ENCODE assay signal across 8 cellular contexts in the genomic region with DNA sequence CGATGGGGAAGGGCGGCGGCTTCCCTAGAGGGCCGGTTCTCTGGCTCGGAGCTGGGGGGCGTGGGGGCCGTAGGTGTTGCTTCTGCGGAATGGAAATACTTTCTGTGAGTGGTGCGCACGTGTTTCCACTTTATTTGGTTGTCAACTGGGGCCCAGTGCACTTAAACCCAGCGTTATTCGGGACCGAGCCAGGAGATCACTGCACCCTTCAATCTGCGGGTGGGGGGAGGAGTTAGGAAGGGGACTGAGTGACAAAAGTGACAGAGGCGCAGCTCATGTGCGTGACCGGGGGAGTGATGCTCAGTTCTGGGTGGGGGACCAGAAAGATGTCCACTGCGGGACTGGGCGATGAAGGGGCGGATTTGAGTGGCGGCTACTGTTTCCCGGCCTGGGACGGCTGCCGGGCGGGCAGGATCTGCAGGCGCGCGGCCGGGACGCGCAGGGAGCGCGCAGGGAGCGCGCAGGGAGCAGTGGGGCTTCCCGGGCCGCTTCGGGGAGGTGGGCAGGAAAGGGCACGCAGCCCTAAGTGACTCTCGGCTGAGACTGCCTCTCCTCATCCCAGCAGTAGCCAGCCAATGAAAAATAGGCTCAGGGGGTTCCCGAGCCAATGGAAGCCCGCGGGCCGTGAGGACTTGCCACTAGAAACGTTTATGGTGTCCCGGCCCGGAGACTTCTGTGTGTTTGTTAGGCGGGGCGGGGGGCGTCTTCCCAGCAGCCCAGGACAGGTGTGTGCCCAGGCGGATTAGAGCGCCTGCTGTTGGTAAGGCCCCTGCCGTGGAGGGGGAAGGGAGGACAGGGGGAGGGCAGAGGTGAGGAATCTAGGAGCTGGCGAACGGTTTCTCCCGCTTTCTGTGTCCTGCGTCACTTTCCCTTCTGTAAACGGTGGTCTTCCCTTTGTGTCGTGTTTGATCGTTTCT. TPM values are rescaled to one million over a fixed set of nuclear protein-coding genes. Genes with fewer than 3 reads are reported as not detected.
DNase-seq lines count a peak whose midpoint lies in the region; ATAC-seq and TF ChIP-seq lines count a peak whose summit lies in the region.

No MANE protein-coding gene starts in this region.

- no peaks in the 10 kb centered on the region for H3K4me1 ChIP-seq in endocrine pancreas (ENCODE audit: control insufficient read depth, insufficient read depth, low read length)
- peaks cover 44% of the 10 kb centered on the region for H3K4me1 ChIP-seq in mononuclear cell (ENCODE audit: insufficient read depth, low read length)

- TF ChIP-seq CTCF in GM12875 (IDR thresholded peaks at IDR 0.05; ENCODE audit: borderline replicate concordance, insufficient read depth, low read depth, low read length): no peak

- no peak for ATAC-seq in GM19351 (IDR thresholded peaks at IDR 0.05; ENCODE audit: unreplicated experiment)
- no peak for ATAC-seq in GM21526 (IDR thresholded peaks at IDR 0.05; ENCODE audit: low FRiP score, unreplicated experiment)

- peak; percentile 48 for DNase-seq in NCI-H2227 treated with DMSO at 0.1 percent for 48 hours (lab: John Stamatoyannopoulos, UW)
- DNase-seq in activated CD8-positive, alpha-beta memory T cell treated with anti-CD3 and anti-CD28 coated beads for 4 hours (ENCODE audit: low read depth in 2 of 2): peak; percentile 37 to 61
- peak; percentile 40 to 66 for DNase-seq in stimulated activated CD8-positive, alpha-beta memory T cell treated with anti-CD3 and anti-CD28 coated beads, Interleukin-4, amount 100 ng/mL, for 4 hours (ENCODE audit: low read depth in 2 of 2, low spot score in 1 of 2)

- H3K9me3 ChIP-seq in endocrine pancreas (ENCODE audit: control insufficient read depth, low read length) (no peaks in the 10 kb centered on the region), mononuclear cell (ENCODE audit: low read depth, low read length) (no peaks in the 10 kb centered on the region)

- H3K27me3 ChIP-seq in endocrine pancreas (ENCODE audit: control insufficient read depth, insufficient read depth, low read length) (no peaks in the 10 kb centered on the region), mononuclear cell (ENCODE audit: insufficient read depth, low read length) (no peaks in the 10 kb centered on the region)

- H3K9ac ChIP-seq in endocrine pancreas (ENCODE audit: control insufficient read depth, insufficient read depth, low read length): peak overlapping the region; percentile 83

- peak overlapping the region; percentile 17 for H3K4me3 ChIP-seq in GM12875 (ENCODE audit: low read depth, low read length)
- peak overlapping the region; percentile 77 for H3K4me3 ChIP-seq in endocrine pancreas (ENCODE audit: control insufficient read depth, insufficient read depth, low read length)
- peak overlapping the region; percentile 58 for H3K4me3 ChIP-seq in mononuclear cell (ENCODE audit: low read length)

- H3K36me3 ChIP-seq in endocrine pancreas (ENCODE audit: control insufficient read depth, insufficient read depth, low read length): no peaks in the 10 kb centered on the region

RNA-seq across cellular contexts. Expression of gene KDM7A, which starts 54.3 kb away (rescaled TPM):
- 57.5 TPM for total RNA-seq in mononuclear cell

Comparison
In these comparisons a context has a peak if more than half of its experiments do, and no peak if none do; other contexts are left out.
1. H3K4me3 ChIP-seq: peak in every context shown above with its lines; median percentile 77 in endocrine pancreas; 58 in mononuclear cell; 17 in GM12875.